In genomic region chr6:132131777-132132176, GRCh38 we compare ENCODE assay signal across 8 cellular contexts.
DNase-seq lines count a peak whose midpoint lies in the region; ATAC-seq and TF ChIP-seq lines count a peak whose summit lies in the region.

No MANE protein-coding gene starts in this region.

- no peak for TF ChIP-seq EP300 in transverse colon (IDR thresholded peaks at IDR 0.05; ENCODE audit: low read depth)

- H3K9me3 ChIP-seq in adrenal gland (replicated peaks in 1 of 3), result no peaks in the 10 kb centered on the region
- no peaks in the 10 kb centered on the region for H3K9me3 ChIP-seq in transverse colon

- DNase-seq in NCI-H2107 treated with DMSO at 0.1 percent for 48 hours (lab: John Stamatoyannopoulos, UW; ENCODE audit: unreplicated experiment), result peak; percentile 7
- no peak for DNase-seq in NCI-H2107 (lab: John Stamatoyannopoulos, UW)
- peak in 1 of 7 donors; percentile 24 for DNase-seq in adrenal gland
- peak; percentile 53 for DNase-seq in iPS-NIHi7 (ENCODE audit: extremely low spot score)
- no peak for DNase-seq in transverse colon
- no peak for DNase-seq in NCI-H2196 treated with DMSO at 0.1 percent for 48 hours (lab: John Stamatoyannopoulos, UW; ENCODE audit: unreplicated experiment)
- DNase-seq in GM10248 (ENCODE audit: extremely low spot score), result no peak

- CTCF ChIA-PET in GM10248 (lab: Yijun Ruan, JAX), result no interaction called here

- H3K36me3 ChIP-seq in adrenal gland (replicated peaks in 1 of 2), result no peaks in the 10 kb centered on the region
- no peaks in the 10 kb centered on the region for H3K36me3 ChIP-seq in transverse colon

- H3K4me1 ChIP-seq in adrenal gland (replicated peaks in 1 of 2), result peaks cover 0 to 11% of the 10 kb centered on the region in 2 donors
- H3K4me1 ChIP-seq in transverse colon, result peaks cover 0 to 31% (median 14%) of the 10 kb centered on the region in 4 donors

- in situ Hi-C loops in transverse colon (cut with MboI; ENCODE audit: low pct_ligation_motif_present in 1 of 4, low pct_unique_long_range_greater_than_20kb in 1 of 4, low sequenced_read_pairs in 3 of 4), result no loop called here

- TF ChIP-seq POLR2A in adrenal gland (IDR thresholded peaks at IDR 0.05) (no peak), transverse colon (IDR thresholded peaks at IDR 0.05) (no peak)

- 62 to 76% (median 64%) methylated on average over 2 of the region's 2 CpGs for WGBS in adrenal gland, 4 donors
- 21 to 35% methylated on average over 2 of the region's 2 CpGs for WGBS in transverse colon (ENCODE audit: low coverage in 1 of 2), 2 donors

- intact Hi-C loops in adrenal gland (cut with DNase I), result no loop called here
- intact Hi-C loops in transverse colon (cut with DNase I; ENCODE audit: low total_unique reads), result no loop called here

- TF ChIP-seq CTCF in adrenal gland (IDR thresholded peaks at IDR 0.05) (no peak), transverse colon (IDR thresholded peaks at IDR 0.05) (no peak), GM10248 (IDR thresholded peaks at IDR 0.05; ENCODE audit: control extremely low read depth, extremely low read depth, low read depth, missing control alignments) (no peak)

- H3K4me3 ChIP-seq in adrenal gland (no peak overlapping the region), transverse colon (no peak overlapping the region)

- POLR2A ChIA-PET in GM10248 (lab: Yijun Ruan, JAX), result interaction anchor here (0.5 kb wide), 1 partner anchor 228 kb away, joined by 4 read pairs; no protein-coding TSS in a partner anchor

- H3K27me3 ChIP-seq in adrenal gland (no peaks in the 10 kb centered on the region), transverse colon (no peaks in the 10 kb centered on the region)

- H3K27ac ChIP-seq in adrenal gland, result peak overlapping the region in 3 of 5 donors; percentile 54 to 83 (median 60)
- H3K27ac ChIP-seq in transverse colon, result peak overlapping the region; percentile 75 to 85 (median 82)

- no peak for ATAC-seq in HG03139 (IDR thresholded peaks at IDR 0.05; ENCODE audit: unreplicated experiment)

Comparison
In these comparisons a context has a peak if more than half of its experiments do, and no peak if none do; other contexts are left out.
1. DNase-seq: peak in NCI-H2107 treated with DMSO at 0.1 percent for 48 hours (single experiment) and iPS-NIHi7 (single experiment); none in NCI-H2107 (single experiment), transverse colon (single experiment), NCI-H2196 treated with DMSO at 0.1 percent for 48 hours (single experiment) and GM10248 (single experiment).